In the genomic region with DNA sequence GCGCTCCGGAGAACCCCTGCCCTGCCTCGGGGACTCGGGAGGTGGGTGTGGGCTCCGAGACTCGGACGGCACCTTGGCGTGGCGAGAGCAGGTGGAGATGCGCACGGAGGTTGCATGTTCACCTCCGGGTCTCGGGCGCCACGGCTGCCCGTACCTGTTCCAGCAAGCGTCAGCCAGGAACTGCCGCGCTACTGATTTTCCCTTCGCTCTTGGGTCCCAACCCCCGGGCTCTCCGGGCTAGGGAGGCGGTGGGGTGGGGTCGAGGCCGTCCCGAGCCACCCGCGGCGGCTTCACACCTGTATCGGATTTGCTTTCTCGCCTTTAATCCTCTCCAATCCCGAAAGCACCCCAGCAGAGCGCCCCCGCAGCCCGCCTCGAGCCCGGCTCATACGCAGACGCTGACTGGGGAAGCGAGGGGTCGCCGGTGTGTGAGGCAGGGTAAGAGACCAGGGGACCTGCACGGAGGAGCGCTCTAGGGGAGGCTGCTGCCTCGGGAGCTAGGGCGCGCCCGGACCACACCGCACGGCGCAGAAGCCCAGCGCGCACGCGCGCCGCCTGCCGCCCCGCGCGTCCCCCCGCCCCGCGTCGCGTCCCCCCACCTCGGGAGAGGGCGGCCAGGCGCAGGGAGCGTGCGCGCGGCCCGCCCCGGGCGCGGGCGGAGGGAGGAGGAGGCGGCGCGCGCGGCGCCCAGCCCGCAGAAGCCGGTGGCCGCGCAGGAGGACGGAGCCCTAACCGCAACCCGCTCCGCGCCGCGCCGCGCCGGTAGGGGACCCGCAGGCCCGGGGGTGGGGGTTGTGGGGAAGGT, we compare ENCODE assay signal across 8 cellular contexts. TPM values are rescaled to one million over a fixed set of nuclear protein-coding genes. Genes with fewer than 3 reads are reported as not detected.
DNase-seq lines count a peak whose midpoint lies in the region; ATAC-seq and TF ChIP-seq lines count a peak whose summit lies in the region.

A gene with protein sequence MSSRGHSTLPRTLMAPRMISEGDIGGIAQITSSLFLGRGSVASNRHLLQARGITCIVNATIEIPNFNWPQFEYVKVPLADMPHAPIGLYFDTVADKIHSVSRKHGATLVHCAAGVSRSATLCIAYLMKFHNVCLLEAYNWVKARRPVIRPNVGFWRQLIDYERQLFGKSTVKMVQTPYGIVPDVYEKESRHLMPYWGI (plus strand): TSS at position 695 of the 805 bp plus-strand sequence. CDS start 22,382 bp downstream, outside the sequence.

- H3K4me1 ChIP-seq in right lobe of liver, result peaks cover 0 to 36% (median 10%) of the 10 kb centered on the region in 4 donors

- TF ChIP-seq POLR2A in right lobe of liver (IDR thresholded peaks at IDR 0.05), result peak; percentile 46

- 0% methylated on average over 2 of the region's 100 CpGs for WGBS in right lobe of liver (ENCODE audit: insufficient coverage, low coverage, low lambda C conversion rate, missing lambda C conversion rate)

- TF ChIP-seq CTCF in AG09319 (IDR thresholded peaks at IDR 0.05; ENCODE audit: low read depth, low read length) (peak; percentile 2), right lobe of liver (IDR thresholded peaks at IDR 0.05) (no peak)

- DNase-seq in AG09319 (ENCODE audit: extremely low read depth, low read depth) (no peak), NCI-H510A (lab: John Stamatoyannopoulos, UW) (peak; percentile 78), dermis microvascular lymphatic vessel endothelial cell (ENCODE audit: low read depth in 2 of 2) (peak; percentile 57 to 84), right lobe of liver (peak; percentile 85 to 87 (median 86))
- DNase-seq in activated CD4-positive, alpha-beta T cell treated with anti-CD3 and anti-CD28 coated beads, Interleukin-2, amount 50 U/mL, for 48 hours, result peak; percentile 76 to 80
- peak; percentile 79 for DNase-seq in stimulated activated CD4-positive, alpha-beta T cell treated with anti-CD3 and anti-CD28 coated beads, Interleukin-4, amount 100 ng/mL, for 24 hours

- H3K27me3 ChIP-seq in right lobe of liver, result no peaks in the 10 kb centered on the region

- peak within 1 kb of the TSS; percentile 72 to 88 (median 83) for H3K4me3 ChIP-seq in right lobe of liver

- H3K9me3 ChIP-seq in right lobe of liver, result no peaks in the 10 kb centered on the region

- H3K27ac ChIP-seq in right lobe of liver, result peak within 1 kb of the TSS; percentile 82 to 90 (median 88)

- H3K36me3 ChIP-seq in right lobe of liver, result no peaks in the 10 kb centered on the region

- intact Hi-C loops in right lobe of liver (cut with DNase I), result loop anchor here in 1 of 2 donors (10.0 kb wide), 1 partner anchor 75 kb away; no protein-coding TSS in a partner anchor

- ATAC-seq in GM18907 (IDR thresholded peaks at IDR 0.05; ENCODE audit: unreplicated experiment) (peak; percentile 60), HG03159 (IDR thresholded peaks at IDR 0.05; ENCODE audit: unreplicated experiment) (peak; percentile 55), right lobe of liver (peak; percentile 67 to 90 (median 85))

RNA-seq across cellular contexts. Expression of the gene that starts here (rescaled TPM):
- total RNA-seq in dermis microvascular lymphatic vessel endothelial cell, result 21.1 and 23.5 TPM in 2 replicates
- 10 to 100 TPM; 10.6 to 21.2 (median 13.2) TPM for total RNA-seq in right lobe of liver
